9 cellular contexts compared by ENCODE assay signal in the genomic region with DNA sequence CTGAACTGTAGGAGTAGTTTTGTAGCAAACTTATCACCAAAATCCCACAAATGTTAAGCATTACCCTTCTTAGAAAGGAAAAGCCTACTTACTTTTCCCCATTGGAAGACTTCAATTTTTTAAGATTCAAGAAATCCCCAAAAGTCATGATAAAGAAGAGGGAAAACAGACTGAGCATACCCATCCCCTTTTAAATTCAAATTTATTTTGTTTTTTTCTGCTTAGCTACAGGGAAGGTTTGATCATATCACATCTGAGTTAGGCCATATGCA.
DNase-seq lines count a peak whose midpoint lies in the region; ATAC-seq and TF ChIP-seq lines count a peak whose summit lies in the region.
"Had no signal": no experiment of that assay in that cellular context is flagged by ENCODE, and none has a peak within 500 bp of the region (broad histone marks: within the 10 kb centered on the region; RNA-seq: fewer than 3 reads in every experiment).

No MANE protein-coding gene starts in this region.

- H3K27ac ChIP-seq in ACC112 (ENCODE audit: low read depth, low read length) (peak overlapping the region; percentile 100), colonic mucosa (peak overlapping the region; percentile 73)

- TF ChIP-seq CTCF in colonic mucosa (IDR thresholded peaks at IDR 0.05) (no peak), nephron progenitor cell (IDR thresholded peaks at IDR 0.05) (no peak)

- H3K9me3 ChIP-seq in MG63 = no peaks in the 10 kb centered on the region
- H3K9me3 ChIP-seq in colonic mucosa = no peaks in the 10 kb centered on the region

- H3K36me3 ChIP-seq in ACC112 (ENCODE audit: insufficient read depth, low read length) (no peaks in the 10 kb centered on the region), MG63 (no peaks in the 10 kb centered on the region), colonic mucosa (no peaks in the 10 kb centered on the region)

- no peaks in the 10 kb centered on the region for H3K79me2 ChIP-seq in ACC112 (ENCODE audit: control insufficient read depth, insufficient read depth, low read length, unreplicated experiment)

- H3K36me3 Mint-ChIP-seq in nephron progenitor cell (ENCODE audit: low read depth) = no peaks in the 10 kb centered on the region
- H3K36me3 Mint-ChIP-seq: IgD-negative memory B cell had no signal

- intact Hi-C loops in colonic mucosa (cut with DNase I) = no loop called here

- H3K9ac ChIP-seq in colonic mucosa (ENCODE audit: low read depth in 2 of 2, low read length in 2 of 2) = peak overlapping the region; percentile 62 to 78

- H3K4me3 Mint-ChIP-seq in nephron progenitor cell = peak overlapping the region; percentile 37
- H3K4me3 Mint-ChIP-seq: IgD-negative memory B cell had no signal

- no peaks in the 10 kb centered on the region for H3K9me3 Mint-ChIP-seq in nephron progenitor cell
- H3K9me3 Mint-ChIP-seq: IgD-negative memory B cell had no signal

- peaks cover 39% of the 10 kb centered on the region for H3K4me1 Mint-ChIP-seq in nephron progenitor cell

- H3K4me3 ChIP-seq in ACC112 (ENCODE audit: low read depth, low read length) (peak overlapping the region; percentile 68), MG63 (peak overlapping the region; percentile 26), colonic mucosa (no peak overlapping the region)

- peak overlapping the region; percentile 93 for H3K27ac Mint-ChIP-seq in nephron progenitor cell

- H3K27me3 ChIP-seq in ACC112 (ENCODE audit: insufficient read depth, low read length) = no peaks in the 10 kb centered on the region
- no peaks in the 10 kb centered on the region for H3K27me3 ChIP-seq in MG63
- H3K27me3 ChIP-seq in colonic mucosa = no peaks in the 10 kb centered on the region

- H3K27me3 Mint-ChIP-seq in nephron progenitor cell (ENCODE audit: low read depth, poor library complexity) = peaks cover 9% of the 10 kb centered on the region

- no peak overlapping the region for H2AFZ ChIP-seq in ACC112 (ENCODE audit: low read length, unreplicated experiment)

- H3K4me1 ChIP-seq in ACC112 (ENCODE audit: control insufficient read depth, insufficient read depth, low read length, unreplicated experiment) (peaks cover 44% of the 10 kb centered on the region), colonic mucosa (peaks cover 8% of the 10 kb centered on the region)

- ATAC-seq in GM19035 (IDR thresholded peaks at IDR 0.05; ENCODE audit: unreplicated experiment) = no peak
- ATAC-seq in GM18907 (IDR thresholded peaks at IDR 0.05; ENCODE audit: unreplicated experiment) = no peak

- no peak for DNase-seq in MG63
- DNase-seq in colonic mucosa = no peak
- DNase-seq in nephron progenitor cell = no peak
- DNase-seq in stimulated activated CD4-positive, alpha-beta T cell treated with anti-CD3 and anti-CD28 coated beads, Interleukin-4, amount 100 ng/mL, for 1 hour = no peak
- no peak for DNase-seq in DMS 273 treated with DMSO at 0.1 percent for 48 hours (lab: John Stamatoyannopoulos, UW)
